ENCODE assay signal across 19 cellular contexts in the genomic region with DNA sequence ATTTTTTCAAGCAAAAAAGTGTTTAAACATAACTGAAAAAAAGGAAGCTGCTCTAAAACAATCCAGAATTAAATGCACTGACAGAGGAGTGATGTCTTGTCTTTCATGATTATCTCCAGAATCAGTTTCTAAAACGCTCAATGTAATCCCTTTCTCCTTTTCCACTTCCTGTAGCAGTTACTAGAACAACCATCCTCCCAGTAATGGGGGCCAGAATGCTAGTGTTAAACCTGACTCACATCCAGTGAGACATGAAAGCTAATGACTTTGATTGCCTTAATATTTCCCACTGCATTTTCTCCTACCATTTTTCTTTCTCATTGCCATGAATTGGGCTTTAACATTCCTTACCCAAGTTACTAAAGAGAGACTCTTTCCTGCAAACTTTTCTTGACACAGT.
DNase-seq lines count a peak whose midpoint lies in the region; ATAC-seq and TF ChIP-seq lines count a peak whose summit lies in the region.
"Had no signal": no experiment of that assay in that cellular context is flagged by ENCODE, and none has a peak within 500 bp of the region (broad histone marks: within the 10 kb centered on the region; RNA-seq: fewer than 3 reads in every experiment).

No MANE protein-coding gene starts in this region.

- intact Hi-C loops in Right ventricle myocardium superior (cut with DNase I): no loop called here

- H3K4me3 Mint-ChIP-seq in osteocyte (ENCODE audit: unreplicated experiment): no peak overlapping the region
- H3K4me3 Mint-ChIP-seq: B cell; CD4-positive, CD25-positive, alpha-beta regulatory T cell; T-helper 1 cell treated with Interleukin-12 subunit alpha and Interleukin-12 subunit beta and Interleukin-4 antibody, amounts not matched to agents 30 μg/mL and 1 μg/mL, for 36 hours had no signal

- TF ChIP-seq CTCF in osteocyte (IDR thresholded peaks at IDR 0.05): no peak

- H3K4me3 ChIP-seq in Jurkat, Clone E6-1 (ENCODE audit: low read length): no peak overlapping the region
- H3K4me3 ChIP-seq: HAP-1, MG63 had no signal

- peaks cover 25% of the 10 kb centered on the region for H3K9me3 Mint-ChIP-seq in osteocyte (ENCODE audit: unreplicated experiment)

- peaks cover 5% of the 10 kb centered on the region for H3K36me3 Mint-ChIP-seq in osteocyte (ENCODE audit: unreplicated experiment)
- H3K36me3 Mint-ChIP-seq: CD4-positive, CD25-positive, alpha-beta regulatory T cell had no signal

- H3K4me1 Mint-ChIP-seq in osteocyte (ENCODE audit: unreplicated experiment): peaks cover 40% of the 10 kb centered on the region
- H3K4me1 Mint-ChIP-seq: B cell; CD4-positive, CD25-positive, alpha-beta regulatory T cell had no signal

- DNase-seq in EL (peak; percentile 4), amniotic epithelial cell (ENCODE audit: low read depth) (peak; percentile 5), osteocyte (ENCODE audit: extremely low spot score, unreplicated experiment) (no peak), NCI-H1930 (lab: John Stamatoyannopoulos, UW) (no peak), Right ventricle myocardium superior (no peak), NCI-H82 treated with DMSO at 0.1 percent for 48 hours (lab: John Stamatoyannopoulos, UW; ENCODE audit: unreplicated experiment) (no peak)
- DNase-seq in Jurkat, Clone E6-1 (ENCODE audit: low read depth, low spot score): peak; percentile 5
- DNase-seq: Caco-2; CD4-positive, CD25-positive, alpha-beta regulatory T cell; DND-41; MG63; NCI-H1092; NCI-H345; NCI-H526; SIG-M5 had no signal

- no peak for ATAC-seq in activated CD4-positive, CD25-positive, alpha-beta regulatory T cell treated with anti-CD3 and anti-CD28 coated beads, Interleukin-2, amount 50 U/mL, for 24 hours
- ATAC-seq in Right ventricle myocardium superior (ENCODE audit: poor library complexity): no peak

- H3K27me3 Mint-ChIP-seq in osteocyte (ENCODE audit: unreplicated experiment): no peaks in the 10 kb centered on the region
- H3K27me3 Mint-ChIP-seq: B cell; CD4-positive, CD25-positive, alpha-beta regulatory T cell had no signal

- H3K27ac Mint-ChIP-seq in osteocyte (ENCODE audit: unreplicated experiment): peak overlapping the region; percentile 57
- H3K27ac Mint-ChIP-seq: B cell; T-helper 1 cell treated with Interleukin-12 subunit alpha and Interleukin-12 subunit beta and Interleukin-4 antibody, amounts not matched to agents 30 μg/mL and 1 μg/mL, for 36 hours had no signal

Comparison
In these comparisons a context has a peak if more than half of its experiments do, and no peak if none do; other contexts are left out.
1. DNase-seq: peak in EL (single experiment), Jurkat, Clone E6-1 (single experiment) and amniotic epithelial cell (single experiment); none in osteocyte (single experiment), NCI-H1930 (0 of 2), Right ventricle myocardium superior (single experiment) and NCI-H82 treated with DMSO at 0.1 percent for 48 hours (single experiment).